Comparison of ENCODE assay signal across 5 cellular contexts in genomic region chr4:144031369-144031768, GRCh38. TPM values are rescaled to one million over a fixed set of nuclear protein-coding genes. Genes with fewer than 3 reads are reported as not detected.
"Had no signal": no experiment of that assay in that cellular context is flagged by ENCODE, and none has a peak within 500 bp of the region (broad histone marks: within the 10 kb centered on the region; RNA-seq: fewer than 3 reads in every experiment).

No MANE protein-coding gene starts in this region.

RNA-seq across cellular contexts. Expression of gene GYPB, which starts 12.2 kb away (rescaled TPM):
- total RNA-seq: GM23338, H1, H9, HT-29, IMR-90 had no signal
- polyA plus RNA-seq: GM23338, H1, IMR-90 had no signal
